Comparison of ENCODE assay signal across 8 cellular contexts in genomic region chr3:136818191-136818850, GRCh38. TPM values are rescaled to one million over a fixed set of nuclear protein-coding genes. Genes with fewer than 3 reads are reported as not detected.
DNase-seq lines count a peak whose midpoint lies in the region; ATAC-seq, FAIRE-seq and TF ChIP-seq lines count a peak whose summit lies in the region.

No MANE protein-coding gene starts in this region.

- 0 out of 3 replicates have a peak, but pooled peaks cover 4% of the 10 kb centered on the region for H3K9me3 ChIP-seq in A549

- CTCF ChIA-PET in A549 (lab: Yijun Ruan, JAX) = interaction anchor here (0.8 kb wide), 1 partner anchor 64 kb away, joined by 3 read pairs; no protein-coding TSS in a partner anchor

- DNase-seq in A549 (ENCODE audit: low read depth in 1 of 2, low spot score in 1 of 2) = peak; percentile 71 to 90
- DNase-seq in NCI-H460 (ENCODE audit: extremely low read depth, low read depth) = peak; percentile 76
- peak; percentile 57 to 70 for DNase-seq in activated T-cell treated with anti-CD3 and anti-CD28 coated beads, Interleukin-2, amount 50 U/mL, for 48 hours
- peak in 1 of 2 donors; percentile 20 for DNase-seq in foreskin keratinocyte
- no peak for DNase-seq in neural crest cell (ENCODE audit: low read depth, low spot score)
- DNase-seq in dedifferentiated amniotic fluid mesenchymal stem cell (ENCODE audit: extremely low spot score) = no peak

- WGBS in A549 (ENCODE audit: missing lambda C conversion rate) = 0% methylated on average over 10 of the region's 10 CpGs
- 14% methylated on average over 10 of the region's 10 CpGs for WGBS in urinary bladder

- H3K9me3 Mint-ChIP-seq in neural crest cell = peaks cover 4% of the 10 kb centered on the region

- no peaks in the 10 kb centered on the region for H3K27me3 Mint-ChIP-seq in neural crest cell (ENCODE audit: low read depth)

- FAIRE-seq in A549 (lab: Jason Lieb, UNC) = no peak

- peak; percentile 25 to 35; a peak in 2 of 5 replicates for TF ChIP-seq RAD21 in A549 (conservative IDR thresholded peaks at IDR 0.05 in 1 of 2, IDR thresholded peaks at IDR 0.05 in 1 of 2)

- peaks cover 38% of the 10 kb centered on the region for H3K4me1 Mint-ChIP-seq in neural crest cell

- H3K27ac ChIP-seq in A549 = peak overlapping the region; percentile 92 to 98
- H3K27ac ChIP-seq in foreskin keratinocyte = no peak overlapping the region
- H3K27ac ChIP-seq in urinary bladder (ENCODE audit: low read depth) = no peak overlapping the region

- H3K36me3 ChIP-seq in urinary bladder (ENCODE audit: insufficient read depth) = no peaks in the 10 kb centered on the region

- peak overlapping the region; percentile 78 for H3K27ac Mint-ChIP-seq in neural crest cell (ENCODE audit: unreplicated experiment)

- peak overlapping the region; percentile 75 for H3K4me3 ChIP-seq in A549
- peak overlapping the region; percentile 64 for H3K4me3 ChIP-seq in urinary bladder (ENCODE audit: low read depth, low read length)

- TF ChIP-seq CTCF in A549 (IDR thresholded peaks at IDR 0.05) (no peak; the same call in 2 of the 3 replicates), foreskin keratinocyte (conservative IDR thresholded peaks at IDR 0.05) (peak; percentile 9), neural crest cell (conservative IDR thresholded peaks at IDR 0.05) (no peak)

- H3K4me1 ChIP-seq in A549 (peaks cover 14% of the 10 kb centered on the region; the same call in 2 of the 3 replicates), foreskin keratinocyte (peaks cover 7% of the 10 kb centered on the region), urinary bladder (ENCODE audit: insufficient read depth) (no peaks in the 10 kb centered on the region)

- POLR2A ChIA-PET in A549 (lab: Yijun Ruan, JAX) = interaction anchor here (0.6 to 1.2 kb wide), 5 partner anchors 21 to 622 kb away, joined by 3 to 8 read pairs (median 4); partner anchors contain the start of genes MSL2, NCK1 and STAG1

- no peak for TF ChIP-seq EP300 in A549 (IDR thresholded peaks at IDR 0.05)

- peak overlapping the region; percentile 87 for H3K4me2 ChIP-seq in A549

- peak overlapping the region; percentile 97 for H3K4me3 Mint-ChIP-seq in neural crest cell

- TF ChIP-seq POLR2A in A549 (IDR thresholded peaks at IDR 0.05; ENCODE audit: low read length) = peak; percentile 55

- H3K27me3 ChIP-seq in foreskin keratinocyte = peaks cover 21% of the 10 kb centered on the region

- ATAC-seq in A549 (peak; percentile 87 to 89), GM19023 (IDR thresholded peaks at IDR 0.05; ENCODE audit: unreplicated experiment) (peak; percentile 33), foreskin keratinocyte (no peak)

- H3K36me3 Mint-ChIP-seq in neural crest cell (ENCODE audit: low read depth) = peaks cover 8% of the 10 kb centered on the region

TF ChIP-seq in A549, 52 proteins besides CTCF, POLR2A, EP300 and RAD21:
- TF ChIP-seq ZFP36 (IDR thresholded peaks at IDR 0.05; ENCODE audit: borderline replicate concordance, partially characterized antibody) = no peak
- TF ChIP-seq CBX8 (IDR thresholded peaks at IDR 0.05) = no peak
- no peak for TF ChIP-seq HEYL (CRISPR knock-in tag; IDR thresholded peaks at IDR 0.05)
- TF ChIP-seq SREBF2 (IDR thresholded peaks at IDR 0.05) = no peak
- no peak for TF ChIP-seq HDAC2 (IDR thresholded peaks at IDR 0.05)
- no peak for TF ChIP-seq MAX (IDR thresholded peaks at IDR 0.05)
- no peak for TF ChIP-seq NPAS2 (CRISPR knock-in tag; IDR thresholded peaks at IDR 0.05; ENCODE audit: borderline replicate concordance)
- TF ChIP-seq FOSL2 (IDR thresholded peaks at IDR 0.05) = no peak
- TF ChIP-seq FOSL2 (CRISPR knock-in tag; IDR thresholded peaks at IDR 0.05) = peak; percentile 36
- TF ChIP-seq JUNB (IDR thresholded peaks at IDR 0.05) = no peak
- 0 out of 2 replicates have a peak, but pooled peaks have one; percentile 25 for TF ChIP-seq FOSB (CRISPR knock-in tag; IDR thresholded peaks at IDR 0.05)
- no peak for TF ChIP-seq KDM1A (IDR thresholded peaks at IDR 0.05; ENCODE audit: low read depth)
- no peak for TF ChIP-seq ESRRA (IDR thresholded peaks at IDR 0.05; ENCODE audit: borderline replicate concordance, low read length)
- TF ChIP-seq RFX5 (IDR thresholded peaks at IDR 0.05) = peak; percentile 73; the same call in 1 of the 2 replicates
- no peak for TF ChIP-seq ATOH8 (CRISPR knock-in tag; IDR thresholded peaks at IDR 0.05; ENCODE audit: low read depth)
- no peak for TF ChIP-seq TFCP2L1 (CRISPR knock-in tag; IDR thresholded peaks at IDR 0.05)
- no peak for TF ChIP-seq PBX3 (IDR thresholded peaks at IDR 0.05)
- no peak for TF ChIP-seq FOXS1 (CRISPR knock-in tag; IDR thresholded peaks at IDR 0.05)
- peak; percentile 61; the same call in 1 of the 3 replicates for TF ChIP-seq BCL3 (IDR thresholded peaks at IDR 0.05)
- peak in 1 of 2 experiments; percentile 23; a peak in 1 of 5 replicates for TF ChIP-seq JUN (IDR thresholded peaks at IDR 0.05)
- no peak for TF ChIP-seq RCOR1 (IDR thresholded peaks at IDR 0.05; ENCODE audit: low read depth, low read length)
- TF ChIP-seq NFE2L2 (conservative IDR thresholded peaks at IDR 0.05; ENCODE audit: low read length) = no peak
TF ChIP-seq in A549: peak in this region for 5.

RNA-seq across cellular contexts. Expression of gene SLC35G2, which starts 0.6 kb away (rescaled TPM):
- polyA plus RNA-seq in A549 (2011; rRNA removed) = 30.0 and 34.8 TPM in 2 replicates
- 6.2 and 6.8 TPM in 2 replicates for polyA plus RNA-seq in A549 (2012; cell fraction: cytosol; rRNA removed)
- 6.5 and 10.4 TPM in 2 replicates for polyA plus RNA-seq in A549 (2012; cell fraction: nucleus; rRNA removed)
- 15.0 to 17.2 TPM (median 16.5 TPM) in 3 replicates for polyA plus RNA-seq in A549 (2017; fragmentation: RNase III; extraction: RNeasy Plus Mini Kit Qiagen cat#74134 plus additional on column Dnase treatment)
- polyA minus RNA-seq in A549 (2011; rRNA and poly(A)+ RNA removed) = 6.3 and 6.5 TPM in 2 replicates
- total RNA-seq in NCI-H460 (2014; rRNA removed; shearing (Covaris generic)) = 13.7 and 16.2 TPM in 2 replicates
- 10.3 and 11.0 TPM in 2 replicates for polyA plus RNA-seq in NCI-H460 (2014; cell fraction: nucleus; rRNA removed)
- total RNA-seq in foreskin keratinocyte = 1.8 and 2.2 TPM in 2 replicates
- polyA plus RNA-seq in foreskin keratinocyte = 1.1 and 2.6 TPM in 2 replicates
- total RNA-seq in neural crest cell = 5.8 and 6.0 TPM in 2 replicates
- 10.1 TPM for total RNA-seq in urinary bladder
- 8.4 TPM for polyA plus RNA-seq in urinary bladder

RNA-seq across cellular contexts. Expression of gene NCK1, which starts 43.7 kb away (rescaled TPM):
- polyA plus RNA-seq in A549 (2011; rRNA removed) (47.9 and 60.8 TPM in 2 replicates), A549 (2017; fragmentation: RNase III; extraction: RNeasy Plus Mini Kit Qiagen cat#74134 plus additional on column Dnase treatment) (30.2 to 33.5 TPM (median 31.2 TPM) in 3 replicates), foreskin keratinocyte (13.9 and 17.1 TPM in 2 replicates), urinary bladder (31.9 TPM)
- 13.0 and 15.8 TPM in 2 replicates for polyA plus RNA-seq in A549 (2012; cell fraction: cytosol; rRNA removed)
- polyA plus RNA-seq in A549 (2012; cell fraction: nucleus; rRNA removed) = 3.7 and 7.2 TPM in 2 replicates
- 14.8 and 17.3 TPM in 2 replicates for polyA minus RNA-seq in A549 (2011; rRNA and poly(A)+ RNA removed)
- total RNA-seq in NCI-H460 (2014; rRNA removed; shearing (Covaris generic)) = 44.6 and 52.8 TPM in 2 replicates
- 25.8 and 36.8 TPM in 2 replicates for polyA plus RNA-seq in NCI-H460 (2014; cell fraction: nucleus; rRNA removed)
- total RNA-seq in foreskin keratinocyte (27.6 and 28.7 TPM in 2 replicates), neural crest cell (24.9 and 33.0 TPM in 2 replicates), urinary bladder (63.3 TPM)

Comparison
In these comparisons a context has a peak if more than half of its experiments do, and no peak if none do; other contexts are left out.
1. DNase-seq: peak in A549 (2 of 2), NCI-H460 (single experiment) and activated T-cell treated with anti-CD3 and anti-CD28 coated beads, Interleukin-2, amount 50 U/mL, for 48 hours (2 of 2); none in neural crest cell (single experiment) and dedifferentiated amniotic fluid mesenchymal stem cell (single experiment).
2. H3K27ac ChIP-seq: peak in A549 (2 of 2); none in foreskin keratinocyte (single experiment) and urinary bladder (single experiment).